13 cellular contexts compared by ENCODE assay signal in genomic region chr6:18507561-18507960, GRCh38.
"Had no signal": no experiment of that assay in that cellular context is flagged by ENCODE, and none has a peak within 500 bp of the region (broad histone marks: within the 10 kb centered on the region; RNA-seq: fewer than 3 reads in every experiment).

No MANE protein-coding gene starts in this region.

- H3K36me3 ChIP-seq: heart left ventricle, ovary, transverse colon had no signal

- H3K36me3 Mint-ChIP-seq: T-cell had no signal

- H3K27me3 Mint-ChIP-seq: dendritic cell treated with granulocyte-macrophage colony-stimulating factor and Interleukin-4, amounts not matched to agents 40 ng/mL and 50 ng/mL, for 4 days had no signal

- H3K9me3 ChIP-seq: body of pancreas, heart left ventricle, ovary, transverse colon had no signal

- H3K27ac Mint-ChIP-seq: activated CD8-positive, alpha-beta T cell treated with anti-CD3 and anti-CD28 coated beads, Interleukin-2, amount 10 ng/mL, durations not matched to agents 7 days and 5 days; activated naive CD4-positive, alpha-beta T cell treated with anti-CD3 and anti-CD28 coated beads for 36 hours; stimulated activated naive CD8-positive, alpha-beta T cell treated with anti-CD3 and anti-CD28 coated beads, Interleukin-15, amount 100 ng/mL, for 72 hours; T-cell had no signal

- DNase-seq: activated CD4-positive, alpha-beta T cell treated with anti-CD3 and anti-CD28 coated beads for 48 hours; activated CD8-positive, alpha-beta memory T cell treated with anti-CD3 and anti-CD28 coated beads, Interleukin-2, amount 50 U/mL, for 48 hours; activated CD8-positive, alpha-beta T cell treated with anti-CD3 and anti-CD28 coated beads, Interleukin-2, amount 10 ng/mL, durations not matched to agents 7 days and 5 days; activated naive CD4-positive, alpha-beta T cell treated with anti-CD3 and anti-CD28 coated beads for 36 hours; body of pancreas; heart left ventricle; kidney; ovary; stimulated activated CD4-positive, alpha-beta T cell treated with anti-CD3 and anti-CD28 coated beads, Interleukin-4, amount 100 ng/mL, for 24 hours; stimulated activated naive CD8-positive, alpha-beta T cell treated with anti-CD3 and anti-CD28 coated beads, Interleukin-15, amount 100 ng/mL, for 72 hours; T-cell; transverse colon had no signal

- H3K27me3 ChIP-seq: body of pancreas, heart left ventricle, ovary, transverse colon had no signal

- ATAC-seq: activated CD8-positive, alpha-beta T cell treated with anti-CD3 and anti-CD28 coated beads, Interleukin-2, amount 10 ng/mL, durations not matched to agents 7 days and 5 days; body of pancreas; heart left ventricle; stimulated activated naive CD8-positive, alpha-beta T cell treated with anti-CD3 and anti-CD28 coated beads, Interleukin-15, amount 100 ng/mL, for 72 hours; T-cell had no signal

- H3K4me3 ChIP-seq: body of pancreas, heart left ventricle, ovary, transverse colon had no signal

- H3K27ac ChIP-seq: body of pancreas, heart left ventricle, ovary, transverse colon had no signal

- H3K4me3 Mint-ChIP-seq: activated CD8-positive, alpha-beta T cell treated with anti-CD3 and anti-CD28 coated beads, Interleukin-2, amount 10 ng/mL, durations not matched to agents 7 days and 5 days; activated naive CD4-positive, alpha-beta T cell treated with anti-CD3 and anti-CD28 coated beads for 36 hours; dendritic cell treated with granulocyte-macrophage colony-stimulating factor and Interleukin-4, amounts not matched to agents 40 ng/mL and 50 ng/mL, for 4 days; stimulated activated naive CD8-positive, alpha-beta T cell treated with anti-CD3 and anti-CD28 coated beads, Interleukin-15, amount 100 ng/mL, for 72 hours; T-cell had no signal
